Comparison of ENCODE assay signal across 1 cellular context in the genomic region with DNA sequence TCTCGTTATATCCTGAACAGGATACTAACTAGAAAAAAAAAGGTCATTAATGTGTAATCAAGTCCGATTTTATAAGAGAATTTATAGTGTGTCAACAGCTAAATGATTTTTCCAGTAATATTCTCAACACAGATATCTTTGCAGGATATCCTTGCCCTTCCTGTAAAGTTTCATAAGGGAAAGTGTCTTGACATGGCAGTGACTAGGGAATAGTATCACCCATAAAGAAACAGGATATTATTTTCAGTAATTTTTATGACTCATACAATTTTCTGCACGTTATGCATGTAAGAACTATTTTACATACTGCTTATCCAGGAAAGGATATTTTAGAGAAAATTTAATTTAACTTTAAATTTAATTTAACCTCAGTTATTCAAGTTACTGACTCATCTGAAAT.
TF ChIP-seq lines count a peak whose summit lies in the region.

No MANE protein-coding gene starts in this region.

TF ChIP-seq in HepG2, 621 proteins besides CTCF, POLR2A, EP300 and RAD21:
- TF ChIP-seq U2AF1 (optimal IDR thresholded peaks at IDR 0.05; ENCODE audit: low read depth, low read length), result no peak
- no peak for TF ChIP-seq MBD4 (IDR thresholded peaks at IDR 0.05; ENCODE audit: borderline replicate concordance, low read length)
- TF ChIP-seq FLYWCH1 (CRISPR knock-in tag; IDR thresholded peaks at IDR 0.05), result no peak
- TF ChIP-seq SRF (IDR thresholded peaks at IDR 0.05; ENCODE audit: low read depth, low read length), result no peak
- no peak for TF ChIP-seq NRL (CRISPR knock-in tag; IDR thresholded peaks at IDR 0.05; ENCODE audit: borderline replicate concordance)
- TF ChIP-seq FOXK1 (CRISPR knock-in tag; IDR thresholded peaks at IDR 0.05; ENCODE audit: borderline replicate concordance, low read depth), result no peak
- TF ChIP-seq, protein P1, sequence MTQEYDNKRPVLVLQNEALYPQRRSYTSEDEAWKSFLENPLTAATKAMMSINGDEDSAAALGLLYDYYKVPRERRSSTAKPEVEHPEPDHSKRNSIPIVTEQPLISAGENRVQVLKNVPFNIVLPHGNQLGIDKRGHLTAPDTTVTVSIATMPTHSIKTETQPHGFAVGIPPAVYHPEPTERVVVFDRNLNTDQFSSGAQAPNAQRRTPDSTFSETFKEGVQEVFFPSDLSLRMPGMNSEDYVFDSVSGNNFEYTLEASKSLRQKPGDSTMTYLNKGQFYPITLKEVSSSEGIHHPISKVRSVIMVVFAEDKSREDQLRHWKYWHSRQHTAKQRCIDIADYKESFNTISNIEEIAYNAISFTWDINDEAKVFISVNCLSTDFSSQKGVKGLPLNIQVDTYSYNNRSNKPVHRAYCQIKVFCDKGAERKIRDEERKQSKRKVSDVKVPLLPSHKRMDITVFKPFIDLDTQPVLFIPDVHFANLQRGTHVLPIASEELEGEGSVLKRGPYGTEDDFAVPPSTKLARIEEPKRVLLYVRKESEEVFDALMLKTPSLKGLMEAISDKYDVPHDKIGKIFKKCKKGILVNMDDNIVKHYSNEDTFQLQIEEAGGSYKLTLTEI (CRISPR knock-in tag; conservative IDR thresholded peaks at IDR 0.05), result no peak
- TF ChIP-seq ZNF337 (CRISPR knock-in tag; IDR thresholded peaks at IDR 0.05; ENCODE audit: borderline replicate concordance, low read depth), result no peak
